8 cellular contexts compared by ENCODE assay signal in the genomic region with DNA sequence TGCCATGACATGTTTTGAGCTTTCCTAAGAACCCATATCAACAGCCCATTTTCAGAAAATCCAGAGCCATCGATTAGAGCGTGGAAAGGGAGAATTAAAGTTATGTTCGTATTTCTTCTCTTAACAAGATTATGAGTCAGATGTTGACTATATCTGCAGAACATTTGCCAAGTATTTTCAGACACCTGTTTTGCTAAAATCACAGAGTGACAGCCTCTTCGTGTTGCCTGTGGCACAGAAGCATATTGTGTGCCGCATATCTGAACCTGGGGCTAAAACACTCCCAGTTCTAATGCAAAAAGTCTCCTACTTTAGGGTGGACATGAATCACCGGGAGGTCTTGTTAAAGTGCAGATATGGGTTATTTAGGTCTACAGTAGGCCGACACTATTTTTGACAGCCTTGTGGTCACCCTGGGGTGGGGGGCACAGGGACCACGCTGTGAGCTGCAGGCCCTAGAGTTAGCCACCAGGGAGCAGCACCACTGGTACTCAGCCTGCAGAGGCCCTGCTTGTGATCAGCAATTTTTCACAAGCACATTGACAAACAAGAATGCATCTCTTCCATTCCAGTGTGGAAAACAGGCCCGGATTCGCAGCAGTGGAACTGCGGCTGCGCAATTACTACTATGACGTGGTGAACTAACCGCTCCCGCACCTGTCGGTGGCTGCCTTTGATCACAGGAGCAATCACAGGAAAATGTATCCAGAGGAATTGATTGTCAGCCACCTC.
DNase-seq lines count a peak whose midpoint lies in the region; ATAC-seq and TF ChIP-seq lines count a peak whose summit lies in the region.

No MANE protein-coding gene starts in this region.

- no peaks in the 10 kb centered on the region for H3K79me2 ChIP-seq in hepatocyte

- H3K36me3 ChIP-seq in hepatocyte (replicated peaks; ENCODE audit: insufficient read depth, low read depth): no peaks in the 10 kb centered on the region

- no peak for ATAC-seq in HG02763 (IDR thresholded peaks at IDR 0.05; ENCODE audit: unreplicated experiment)

- TF ChIP-seq CTCF in hepatocyte (IDR thresholded peaks at IDR 0.05; ENCODE audit: poor library complexity): peak; percentile 50

- WGBS in hepatocyte (ENCODE audit: low lambda C conversion rate, missing lambda C conversion rate): 85% methylated on average over 16 of the region's 16 CpGs

- no peak overlapping the region for H3K27ac ChIP-seq in hepatocyte

- H3K4me3 ChIP-seq in hepatocyte: no peak overlapping the region

- H3K4me2 ChIP-seq in hepatocyte: no peak overlapping the region

- H3K9me2 ChIP-seq in hepatocyte (replicated peaks; ENCODE audit: insufficient read depth): no peaks in the 10 kb centered on the region

- H3K9me3 ChIP-seq in hepatocyte (ENCODE audit: low read depth): no peaks in the 10 kb centered on the region

- H4K20me1 ChIP-seq in hepatocyte (ENCODE audit: insufficient read depth, poor library complexity, severe bottlenecking): no peaks in the 10 kb centered on the region

- H3K4me1 ChIP-seq in hepatocyte (ENCODE audit: insufficient read depth): peaks cover 10% of the 10 kb centered on the region

- no peaks in the 10 kb centered on the region for H3K27me3 ChIP-seq in hepatocyte

- H2AFZ ChIP-seq in hepatocyte: no peak overlapping the region

- peak; percentile 15 for DNase-seq in stimulated activated CD4-positive, alpha-beta T cell treated with anti-CD3 and anti-CD28 coated beads, Interleukin-15, amount 100 ng/mL, for 24 hours
- no peak for DNase-seq in stimulated activated CD4-positive, alpha-beta T cell treated with anti-CD3 and anti-CD28 coated beads, Interleukin-4, amount 100 ng/mL, for 1 hour
- DNase-seq in RPMI8226: peak; percentile 16
- no peak for DNase-seq in hepatocyte (ENCODE audit: low spot score)
- DNase-seq in cerebellar nuclear complex (lab: John Stamatoyannopoulos, UW): no peak
- DNase-seq in NCI-H1694 treated with DMSO at 0.1 percent for 48 hours (lab: John Stamatoyannopoulos, UW): no peak
- no peak for DNase-seq in islet precursor cell

Comparison
In these comparisons a context has a peak if more than half of its experiments do, and no peak if none do; other contexts are left out.
1. DNase-seq: peak in stimulated activated CD4-positive, alpha-beta T cell treated with anti-CD3 and anti-CD28 coated beads, Interleukin-15, amount 100 ng/mL, for 24 hours (single experiment) and RPMI8226 (single experiment); none in stimulated activated CD4-positive, alpha-beta T cell treated with anti-CD3 and anti-CD28 coated beads, Interleukin-4, amount 100 ng/mL, for 1 hour (single experiment), hepatocyte (single experiment), cerebellar nuclear complex (0 of 2), NCI-H1694 treated with DMSO at 0.1 percent for 48 hours (single experiment) and islet precursor cell (single experiment).